ENCODE assay signal across 8 cellular contexts in the genomic region with DNA sequence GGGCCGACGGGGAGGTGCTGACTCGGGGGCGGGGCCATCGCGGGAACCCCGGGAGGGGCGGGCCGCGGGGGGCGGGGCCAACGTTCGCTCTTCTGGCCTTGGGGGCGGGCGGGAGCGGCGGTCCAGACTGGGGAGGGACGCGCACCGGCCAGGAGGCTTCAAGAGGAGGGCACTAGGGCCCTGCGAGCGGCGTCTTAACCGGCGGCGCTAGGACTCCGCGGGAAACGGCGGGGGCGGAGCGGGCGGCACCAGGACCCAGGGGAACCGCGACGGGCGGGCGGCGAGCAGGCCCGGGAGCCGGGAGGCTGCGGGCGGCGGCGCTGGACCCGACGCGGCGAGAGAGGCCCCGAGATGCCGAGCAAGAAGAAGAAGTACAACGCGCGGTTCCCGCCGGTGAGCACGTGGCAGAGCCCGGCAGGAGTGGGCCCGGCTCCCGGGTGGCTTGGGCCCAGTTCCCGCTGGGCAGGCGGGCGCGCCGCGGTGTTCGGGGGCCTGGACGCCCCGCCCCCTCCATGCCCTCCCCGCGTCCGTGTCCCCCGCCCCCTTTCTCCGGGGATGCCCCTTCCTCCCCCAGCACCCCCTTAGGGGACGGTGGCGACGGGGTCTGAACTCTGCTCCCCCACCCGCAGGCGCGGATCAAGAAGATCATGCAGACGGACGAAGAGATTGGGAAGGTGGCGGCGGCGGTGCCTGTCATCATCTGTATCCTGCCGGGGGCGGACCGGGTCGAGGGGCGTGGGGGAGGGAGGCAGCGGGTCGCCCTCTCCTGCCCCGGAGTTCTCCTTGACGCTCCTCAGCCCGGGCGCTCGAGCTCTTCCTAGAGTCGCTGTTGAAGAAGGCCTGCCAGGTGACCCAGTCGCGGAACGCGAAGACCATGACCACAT. TPM values are rescaled to one million over a fixed set of nuclear protein-coding genes. Genes with fewer than 3 reads are reported as not detected.
DNase-seq lines count a peak whose midpoint lies in the region; ATAC-seq and TF ChIP-seq lines count a peak whose summit lies in the region.

A gene with protein sequence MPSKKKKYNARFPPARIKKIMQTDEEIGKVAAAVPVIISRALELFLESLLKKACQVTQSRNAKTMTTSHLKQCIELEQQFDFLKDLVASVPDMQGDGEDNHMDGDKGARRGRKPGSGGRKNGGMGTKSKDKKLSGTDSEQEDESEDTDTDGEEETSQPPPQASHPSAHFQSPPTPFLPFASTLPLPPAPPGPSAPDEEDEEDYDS (plus strand): TSS at position 276 of the 884 bp plus-strand sequence. CDS start 76 bp downstream, at position 352.

- H3K27ac ChIP-seq in MM.1S (ENCODE audit: low read length): peak within 1 kb of the TSS; percentile 31; the same call in 1 of the 2 replicates

- no peaks in the 10 kb centered on the region for H4K20me1 ChIP-seq in MM.1S (ENCODE audit: insufficient read depth, low read length)

- H3K79me2 ChIP-seq in MM.1S (ENCODE audit: low read length): peaks cover 36% of the 10 kb centered on the region

- H3K27me3 Mint-ChIP-seq in nephron (ENCODE audit: low read depth): no peaks in the 10 kb centered on the region

- no peaks in the 10 kb centered on the region for H3F3A ChIP-seq in MM.1S (ENCODE audit: insufficient read depth, low read length)

- DNase-seq in EL (peak; percentile 98), HAP-1 (ENCODE audit: low spot score in 2 of 2) (peak; percentile 97 to 99), MM.1S (peak; percentile 99), SHP77 treated with DMSO at 0.1 percent for 48 hours (lab: John Stamatoyannopoulos, UW) (peak; percentile 86), fibroblast of the aortic adventitia (ENCODE audit: low read depth) (peak; percentile 97)
- peak; percentile 99 for DNase-seq in activated effector memory CD4-positive, alpha-beta T cell treated with anti-CD3 and anti-CD28 coated beads, Interleukin-2, amount 50 U/mL, for 16 hours
- peak; percentile 100 for DNase-seq in stimulated activated naive CD8-positive, alpha-beta T cell treated with anti-CD3 and anti-CD28 coated beads, Interleukin-15, Interleukin-2, amounts not matched to agents 100 U/mL and 50 U/mL, for 24 hours

- ATAC-seq in stimulated activated naive CD8-positive, alpha-beta T cell treated with anti-CD3 and anti-CD28 coated beads, Interleukin-15, Interleukin-2, amounts not matched to agents 100 U/mL and 50 U/mL, for 24 hours: peak; percentile 94

- peak within 1 kb of the TSS; percentile 90 for H3K9ac ChIP-seq in MM.1S (ENCODE audit: low read length)

- no peak for TF ChIP-seq CTCF in MM.1S (IDR thresholded peaks at IDR 0.05; ENCODE audit: low read length)
- no peak for TF ChIP-seq CTCF in fibroblast of the aortic adventitia (IDR thresholded peaks at IDR 0.05; ENCODE audit: insufficient read depth, low read length)
- TF ChIP-seq CTCF in nephron (IDR thresholded peaks at IDR 0.05; ENCODE audit: unreplicated experiment in 3 of 3): no peak

- H3K4me3 Mint-ChIP-seq in nephron: peak within 1 kb of the TSS; percentile 90 to 91 (median 90)

- H3K9me3 ChIP-seq in HAP-1: no peaks in the 10 kb centered on the region
- no peaks in the 10 kb centered on the region for H3K9me3 ChIP-seq in MM.1S (replicated peaks; ENCODE audit: insufficient read depth, low read length)

- in situ Hi-C loops in HAP-1 (cut with MboI; ENCODE audit: low sequenced_read_pairs): no loop called here

- H3K4me1 Mint-ChIP-seq in nephron: peaks cover 21% of the 10 kb centered on the region

- H3K9me3 Mint-ChIP-seq in nephron: no peaks in the 10 kb centered on the region

- no peaks in the 10 kb centered on the region for H3K27me3 ChIP-seq in HAP-1 (ENCODE audit: low read depth)
- H3K27me3 ChIP-seq in MM.1S (replicated peaks; ENCODE audit: insufficient read depth, low read length): no peaks in the 10 kb centered on the region

- H3K36me3 Mint-ChIP-seq in nephron (ENCODE audit: low read depth): peaks cover 25% of the 10 kb centered on the region

- H3K4me3 ChIP-seq in HAP-1: peak within 1 kb of the TSS; percentile 80
- H3K4me3 ChIP-seq in MM.1S (ENCODE audit: low read length): peak within 1 kb of the TSS; percentile 85
- H3K4me3 ChIP-seq in fibroblast of the aortic adventitia (ENCODE audit: low read depth, low read length): peak within 1 kb of the TSS; percentile 92

- H2AFZ ChIP-seq in MM.1S (ENCODE audit: low read length): peak within 1 kb of the TSS; percentile 77

- H3K36me3 ChIP-seq in HAP-1 (replicated peaks) (peaks cover 15% of the 10 kb centered on the region), MM.1S (replicated peaks; ENCODE audit: insufficient read depth, low read length) (no peaks in the 10 kb centered on the region)

- peaks cover 3% of the 10 kb centered on the region for H3K4me1 ChIP-seq in HAP-1
- peaks cover 8% of the 10 kb centered on the region; the same call in 1 of the 2 replicates for H3K4me1 ChIP-seq in MM.1S (ENCODE audit: low read length)

- peak within 1 kb of the TSS; percentile 99 for H3K4me2 ChIP-seq in MM.1S (ENCODE audit: low read depth, low read length)

- H3K9me2 ChIP-seq in MM.1S (replicated peaks; ENCODE audit: insufficient read depth, low read length): no peaks in the 10 kb centered on the region

- H3K27ac Mint-ChIP-seq in nephron: peak within 1 kb of the TSS; percentile 23 to 65 (median 29)

RNA-seq across cellular contexts. Expression of the gene that starts here (rescaled TPM):
- 155 and 317 TPM in 2 replicates for total RNA-seq in fibroblast of the aortic adventitia (ENCODE audit: low replicate concordance)

Comparison
In these comparisons a context has a peak if more than half of its experiments do, and no peak if none do; other contexts are left out.
1. Peak in every context shown above with its lines: DNase-seq, ATAC-seq, H3K4me3 ChIP-seq and H3K27ac ChIP-seq.